Comparison of ENCODE assay signal across 8 cellular contexts in the genomic region with DNA sequence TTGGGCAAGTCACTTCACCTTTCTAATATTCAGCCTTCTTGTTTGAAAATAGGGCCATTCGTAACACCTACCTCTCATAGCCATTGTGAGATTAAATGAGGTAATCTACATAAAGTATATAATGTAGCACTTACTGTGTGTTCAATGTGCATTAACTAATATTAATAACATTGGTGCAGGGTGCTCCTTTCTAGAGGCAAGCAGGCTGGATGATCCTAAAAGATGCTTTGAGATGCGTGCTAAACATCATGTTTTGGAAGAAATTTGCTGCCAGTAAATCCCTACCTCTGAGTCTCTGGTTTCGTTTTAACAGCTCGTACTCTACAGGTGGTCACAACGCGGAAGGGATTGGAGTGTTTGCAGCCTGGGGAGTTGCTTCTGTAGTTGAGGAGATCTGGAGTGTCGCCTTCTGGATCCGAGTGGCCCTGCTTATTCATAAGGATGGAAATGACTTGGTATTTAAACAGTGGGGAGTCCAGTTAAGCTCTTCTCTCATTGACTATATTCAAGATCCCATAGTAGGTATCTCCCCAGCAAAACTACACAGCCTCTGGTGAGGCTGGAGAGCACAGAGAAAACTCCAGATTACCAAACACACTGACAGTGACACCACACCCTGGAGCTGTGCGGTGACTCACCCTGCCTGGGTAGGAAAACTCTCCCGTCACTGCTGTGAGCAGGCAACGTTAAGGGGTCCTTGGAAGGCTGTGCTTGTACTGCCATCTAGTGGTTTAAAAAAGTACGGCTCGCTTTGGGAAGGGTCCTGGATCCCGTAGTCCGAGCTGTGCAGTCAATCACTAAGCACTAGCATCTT.
DNase-seq lines count a peak whose midpoint lies in the region; ATAC-seq, FAIRE-seq and TF ChIP-seq lines count a peak whose summit lies in the region.

No MANE protein-coding gene starts in this region.

- H3K36me3 ChIP-seq in vagina: no peaks in the 10 kb centered on the region

- peak overlapping the region; percentile 42 for H3K4me3 Mint-ChIP-seq in activated naive CD4-positive, alpha-beta T cell treated with anti-CD3 and anti-CD28 coated beads, Interleukin-2, amount 50 U/mL, for 24 hours

- peak overlapping the region; percentile 31 for H3K27ac ChIP-seq in vagina

- no peaks in the 10 kb centered on the region for H3K9me3 Mint-ChIP-seq in activated naive CD4-positive, alpha-beta T cell treated with anti-CD3 and anti-CD28 coated beads, Interleukin-2, amount 50 U/mL, for 24 hours

- no peaks in the 10 kb centered on the region for H3K36me3 Mint-ChIP-seq in activated naive CD4-positive, alpha-beta T cell treated with anti-CD3 and anti-CD28 coated beads, Interleukin-2, amount 50 U/mL, for 24 hours

- TF ChIP-seq CTCF in vagina (IDR thresholded peaks at IDR 0.05): peak; percentile 79 to 96 (median 89)

- no peaks in the 10 kb centered on the region for H3K27me3 ChIP-seq in vagina

- H3K9me3 ChIP-seq in vagina: no peaks in the 10 kb centered on the region

- peak; percentile 93 for FAIRE-seq in GM12892 (lab: Jason Lieb, UNC)

- no peak overlapping the region for H3K4me3 ChIP-seq in vagina

- H3K27ac Mint-ChIP-seq in activated naive CD4-positive, alpha-beta T cell treated with anti-CD3 and anti-CD28 coated beads, Interleukin-2, amount 50 U/mL, for 24 hours: peak overlapping the region; percentile 84

- ATAC-seq in HG02840 (IDR thresholded peaks at IDR 0.05; ENCODE audit: low FRiP score, unreplicated experiment) (peak; percentile 86), SK-N-SH treated with all-trans-retinoic acid at 6 μM for 48 hours (peak; percentile 99)

- no peak for DNase-seq in GM12892 (ENCODE audit: insufficient read length)
- DNase-seq in NCI-H128 (lab: John Stamatoyannopoulos, UW; ENCODE audit: unreplicated experiment): peak; percentile 87
- DNase-seq in glomerular visceral epithelial cell (ENCODE audit: extremely low spot score): peak; percentile 91
- DNase-seq in posterior cingulate gyrus: peak; percentile 69 to 97 (median 84)
- DNase-seq in vagina (ENCODE audit: extremely low spot score in 2 of 2): peak in 1 of 2 donors; percentile 97

- H3K4me1 Mint-ChIP-seq in activated naive CD4-positive, alpha-beta T cell treated with anti-CD3 and anti-CD28 coated beads, Interleukin-2, amount 50 U/mL, for 24 hours: peaks cover 48% of the 10 kb centered on the region

- TF ChIP-seq POLR2A in GM12892 (IDR thresholded peaks at IDR 0.05; ENCODE audit: low read depth, low read length): no peak
- TF ChIP-seq POLR2A in vagina (IDR thresholded peaks at IDR 0.05): no peak

- intact Hi-C loops in posterior cingulate gyrus (cut with DNase I) (loop anchor here (1.0 to 5.0 kb wide), 4 partner anchors 87 to 539 kb away; a partner anchor contains a TSS), vagina (cut with DNase I) (loop anchor here (5.0 kb wide), 1 partner anchor 522 kb away; no protein-coding TSS in a partner anchor)

- peaks cover 6% of the 10 kb centered on the region for H3K4me1 ChIP-seq in vagina

- no peaks in the 10 kb centered on the region for H3K27me3 Mint-ChIP-seq in activated naive CD4-positive, alpha-beta T cell treated with anti-CD3 and anti-CD28 coated beads, Interleukin-2, amount 50 U/mL, for 24 hours

TF ChIP-seq in SK-N-SH treated with all-trans-retinoic acid at 6 μM for 48 hours, 23 proteins besides CTCF, POLR2A, EP300 and RAD21:
- TF ChIP-seq ZC3H10 (CRISPR knock-in tag; IDR thresholded peaks at IDR 0.05) (no peak), OSR1 (CRISPR knock-in tag; IDR thresholded peaks at IDR 0.05) (no peak), ZNF70 (CRISPR knock-in tag; IDR thresholded peaks at IDR 0.05) (no peak)
- TF ChIP-seq, protein P1, sequence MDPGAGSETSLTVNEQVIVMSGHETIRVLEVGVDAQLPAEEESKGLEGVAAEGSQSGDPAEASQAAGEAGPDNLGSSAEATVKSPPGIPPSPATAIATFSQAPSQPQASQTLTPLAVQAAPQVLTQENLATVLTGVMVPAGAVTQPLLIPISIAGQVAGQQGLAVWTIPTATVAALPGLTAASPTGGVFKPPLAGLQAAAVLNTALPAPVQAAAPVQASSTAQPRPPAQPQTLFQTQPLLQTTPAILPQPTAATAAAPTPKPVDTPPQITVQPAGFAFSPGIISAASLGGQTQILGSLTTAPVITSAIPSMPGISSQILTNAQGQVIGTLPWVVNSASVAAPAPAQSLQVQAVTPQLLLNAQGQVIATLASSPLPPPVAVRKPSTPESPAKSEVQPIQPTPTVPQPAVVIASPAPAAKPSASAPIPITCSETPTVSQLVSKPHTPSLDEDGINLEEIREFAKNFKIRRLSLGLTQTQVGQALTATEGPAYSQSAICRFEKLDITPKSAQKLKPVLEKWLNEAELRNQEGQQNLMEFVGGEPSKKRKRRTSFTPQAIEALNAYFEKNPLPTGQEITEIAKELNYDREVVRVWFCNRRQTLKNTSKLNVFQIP (CRISPR knock-in tag; IDR thresholded peaks at IDR 0.05; ENCODE audit: borderline replicate concordance, low read depth): no peak
